Comparison of ENCODE assay signal across 3 cellular contexts in genomic region chr19:44260343-44260681, GRCh38.
TF ChIP-seq lines count a peak whose summit lies in the region.

No MANE protein-coding gene starts in this region.

TF ChIP-seq in A549, 52 proteins besides CTCF, POLR2A, EP300 and RAD21 (continued from another document):
- TF ChIP-seq RCOR1 (IDR thresholded peaks at IDR 0.05; ENCODE audit: low read depth, low read length) (no peak), SREBF2 (IDR thresholded peaks at IDR 0.05) (no peak), HES2 (IDR thresholded peaks at IDR 0.05) (no peak), FOSL2 (IDR thresholded peaks at IDR 0.05) (no peak), FOSL2 (CRISPR knock-in tag; IDR thresholded peaks at IDR 0.05) (no peak), MAX (IDR thresholded peaks at IDR 0.05) (no peak), NFE2L2 (conservative IDR thresholded peaks at IDR 0.05; ENCODE audit: low read length) (no peak), JUNB (IDR thresholded peaks at IDR 0.05) (no peak), HDAC2 (IDR thresholded peaks at IDR 0.05) (no peak), EHMT2 (IDR thresholded peaks at IDR 0.05; ENCODE audit: low read depth) (no peak), CEBPB (IDR thresholded peaks at IDR 0.05) (no peak), CBX8 (IDR thresholded peaks at IDR 0.05) (no peak), ZC3H11A (IDR thresholded peaks at IDR 0.05) (no peak), BCL3 (IDR thresholded peaks at IDR 0.05) (no peak), JUN (IDR thresholded peaks at IDR 0.05) (no peak), CBX2 (IDR thresholded peaks at IDR 0.05; ENCODE audit: borderline replicate concordance, low read depth) (no peak)

TF ChIP-seq in liver, 16 proteins besides CTCF, POLR2A, EP300 and RAD21 (continued from another document):
- TF ChIP-seq REST (IDR thresholded peaks at IDR 0.05) (no peak), ATF3 (IDR thresholded peaks at IDR 0.05) (no peak), HNF4G (IDR thresholded peaks at IDR 0.05) (no peak), NR2F2 (IDR thresholded peaks at IDR 0.05) (no peak), JUND (IDR thresholded peaks at IDR 0.05) (no peak), SP1 (IDR thresholded peaks at IDR 0.05) (no peak), YY1 (IDR thresholded peaks at IDR 0.05) (no peak), ZBTB33 (IDR thresholded peaks at IDR 0.05) (no peak), FOXA1 (IDR thresholded peaks at IDR 0.05) (no peak), GABPA (IDR thresholded peaks at IDR 0.05 in 1 of 2, conservative IDR thresholded peaks at IDR 0.05 in 1 of 2) (no peak), FOXA2 (IDR thresholded peaks at IDR 0.05) (no peak)

TF ChIP-seq in HEK293T, 16 proteins besides CTCF, POLR2A, EP300 and RAD21 (continued from another document):
- TF ChIP-seq SP1 (IDR thresholded peaks at IDR 0.05), result no peak
- no peak for TF ChIP-seq PKNOX1 (IDR thresholded peaks at IDR 0.05)
